In genomic region chr11:128630367-128631230, GRCh38 we compare ENCODE assay signal across 8 cellular contexts. TPM values are rescaled to one million over a fixed set of nuclear protein-coding genes. Genes with fewer than 3 reads are reported as not detected.
A peak's percentile ranks its signal among the peaks of the same experiment; 100 is the strongest.
DNase-seq lines count a peak whose midpoint lies in the region; ATAC-seq, FAIRE-seq and TF ChIP-seq lines count a peak whose summit lies in the region.

No MANE protein-coding gene starts in this region.

- H3K27me3 ChIP-seq in GM23248 (replicated peaks; ENCODE audit: insufficient read depth) (no peaks in the 10 kb centered on the region), SK-N-SH (ENCODE audit: insufficient read depth) (no peaks in the 10 kb centered on the region), prostate gland (replicated peaks; ENCODE audit: insufficient read depth) (no peaks in the 10 kb centered on the region)

- ATAC-seq in Right ventricle myocardium inferior, result peak; percentile 95

- peaks cover 69% of the 10 kb centered on the region for H3K4me1 Mint-ChIP-seq in activated naive CD4-positive, alpha-beta T cell treated with anti-CD3 and anti-CD28 coated beads, Interleukin-2, amount 50 U/mL, for 24 hours

- no peak for TF ChIP-seq POLR2A in prostate gland (IDR thresholded peaks at IDR 0.05)

- H3K4me3 ChIP-seq in GM23248, result peak overlapping the region; percentile 24; the same call in 1 of the 2 replicates
- no peak overlapping the region for H3K4me3 ChIP-seq in LNCaP clone FGC (ENCODE audit: low read depth, low read length)
- peak overlapping the region in 1 of 2 experiments; percentile 50; a peak in 1 of 4 replicates for H3K4me3 ChIP-seq in SK-N-SH (ENCODE audit: low read depth in 2 of 2, low read length in 1 of 2)
- no peak overlapping the region for H3K4me3 ChIP-seq in prostate gland

- POLR2A ChIA-PET in SK-N-SH (lab: Yijun Ruan, JAX), result interaction anchor here (1.0 kb wide), 1 partner anchor 385 kb away, joined by 3 read pairs; no protein-coding TSS in a partner anchor

- CTCF ChIA-PET in SK-N-SH (lab: Yijun Ruan, JAX), result interaction anchor here (0.6 to 7.2 kb wide), 51 partner anchors 9 to 601 kb away, joined by 3 to 209 read pairs (median 4); no protein-coding TSS in a partner anchor

- no peaks in the 10 kb centered on the region for H4K20me1 ChIP-seq in GM23248 (ENCODE audit: insufficient read depth)
- H4K20me1 ChIP-seq in SK-N-SH (ENCODE audit: insufficient read depth), result no peaks in the 10 kb centered on the region

- H2AFZ ChIP-seq in GM23248 (peak overlapping the region; percentile 74), SK-N-SH (ENCODE audit: low read depth) (peak overlapping the region; percentile 59)

- no peaks in the 10 kb centered on the region for H3K79me2 ChIP-seq in GM23248 (ENCODE audit: insufficient read depth)
- H3K79me2 ChIP-seq in SK-N-SH (ENCODE audit: insufficient read depth), result no peaks in the 10 kb centered on the region

- 33 to 36% methylated on average over 12 of the region's 12 CpGs for WGBS in GM23248 (ENCODE audit: low coverage in 1 of 2, low lambda C conversion rate in 2 of 2, missing lambda C conversion rate in 2 of 2), 2 experiments
- whole genome bisulfite sequencing in SK-N-SH (ENCODE audit: low lambda C conversion rate), result 42% methylated on average over 12 of the region's 12 CpGs
- WGBS in prostate gland, result 49% methylated on average over 12 of the region's 12 CpGs

- H3K9me2 ChIP-seq in GM23248 (ENCODE audit: insufficient read depth), result no peaks in the 10 kb centered on the region
- H3K9me2 ChIP-seq in SK-N-SH, result no peaks in the 10 kb centered on the region

- no peaks in the 10 kb centered on the region for H3K27me3 Mint-ChIP-seq in activated naive CD4-positive, alpha-beta T cell treated with anti-CD3 and anti-CD28 coated beads, Interleukin-2, amount 50 U/mL, for 24 hours

- peak overlapping the region; percentile 96 for H3K27ac Mint-ChIP-seq in activated naive CD4-positive, alpha-beta T cell treated with anti-CD3 and anti-CD28 coated beads, Interleukin-2, amount 50 U/mL, for 24 hours

- no peaks in the 10 kb centered on the region for H3K36me3 Mint-ChIP-seq in activated naive CD4-positive, alpha-beta T cell treated with anti-CD3 and anti-CD28 coated beads, Interleukin-2, amount 50 U/mL, for 24 hours

- in situ Hi-C loops in GM23248 (cut with MboI), result loop anchor here (5.0 to 25.0 kb wide), 4 partner anchors 194 to 593 kb away; no protein-coding TSS in a partner anchor

- H3K4me3 Mint-ChIP-seq in activated naive CD4-positive, alpha-beta T cell treated with anti-CD3 and anti-CD28 coated beads, Interleukin-2, amount 50 U/mL, for 24 hours, result peak overlapping the region; percentile 84

- no peak for TF ChIP-seq EP300 in SK-N-SH (IDR thresholded peaks at IDR 0.05; ENCODE audit: borderline replicate concordance in 1 of 2, low read depth in 1 of 2, low read length in 1 of 2)

- no peaks in the 10 kb centered on the region for H3K9me3 ChIP-seq in GM23248 (ENCODE audit: low read depth)
- H3K9me3 ChIP-seq in SK-N-SH, result no peaks in the 10 kb centered on the region
- H3K9me3 ChIP-seq in prostate gland, result no peaks in the 10 kb centered on the region

- H3K9me3 Mint-ChIP-seq in activated naive CD4-positive, alpha-beta T cell treated with anti-CD3 and anti-CD28 coated beads, Interleukin-2, amount 50 U/mL, for 24 hours, result no peaks in the 10 kb centered on the region

- peaks cover 16% of the 10 kb centered on the region; the same call in 1 of the 2 replicates for H3K4me1 ChIP-seq in GM23248 (ENCODE audit: insufficient read depth)
- peaks cover 0 to 14% of the 10 kb centered on the region in 2 experiments; a peak in 2 of 4 replicates for H3K4me1 ChIP-seq in SK-N-SH (ENCODE audit: control insufficient read depth in 1 of 2, insufficient read depth in 2 of 2, low read depth in 1 of 2, low read length in 1 of 2)
- H3K4me1 ChIP-seq in prostate gland (replicated peaks), result no peaks in the 10 kb centered on the region

- H3K36me3 ChIP-seq in GM23248 (ENCODE audit: low read depth) (no peaks in the 10 kb centered on the region), SK-N-SH (replicated peaks in 1 of 2; ENCODE audit: control insufficient read depth in 1 of 2, insufficient read depth in 2 of 2, low read length in 1 of 2) (no peaks in the 10 kb centered on the region), prostate gland (no peaks in the 10 kb centered on the region)

- peak; percentile 98 for TF ChIP-seq RAD21 in SK-N-SH (IDR thresholded peaks at IDR 0.05; ENCODE audit: low read length)

- H3K9ac ChIP-seq in GM23248 (peak overlapping the region; percentile 66), SK-N-SH (peak overlapping the region; percentile 47; the same call in 1 of the 2 replicates)

- DNase-seq in EH (ENCODE audit: low read depth) (peak; percentile 86), GM23248 (peak; percentile 83), LNCaP clone FGC (ENCODE audit: low read depth) (peak; percentile 30), SK-N-SH (peak; percentile 83), Right ventricle myocardium inferior (ENCODE audit: missing footprints) (peak; percentile 93), prostate gland (ENCODE audit: low spot score) (peak; percentile 69), urothelium cell line (ENCODE audit: low spot score) (peak; percentile 65)

- no peaks in the 10 kb centered on the region for H3F3A ChIP-seq in GM23248 (ENCODE audit: insufficient read depth)
- no peaks in the 10 kb centered on the region for H3F3A ChIP-seq in SK-N-SH (replicated peaks; ENCODE audit: insufficient read depth)

- peak overlapping the region; percentile 71 for H3K4me2 ChIP-seq in GM23248 (ENCODE audit: unreplicated experiment)
- H3K4me2 ChIP-seq in SK-N-SH, result peak overlapping the region; percentile 36; the same call in 1 of the 2 replicates

- intact Hi-C loops in Right ventricle myocardium inferior (cut with DNase I), result loop anchor here (1.0 to 10.0 kb wide), 5 partner anchors 202 to 596 kb away; no protein-coding TSS in a partner anchor
- intact Hi-C loops in prostate gland (cut with DNase I), result loop anchor here (5.0 kb wide), 1 partner anchor 458 kb away; no protein-coding TSS in a partner anchor

- H3K27ac ChIP-seq in GM23248, result no peak overlapping the region
- H3K27ac ChIP-seq in SK-N-SH (ENCODE audit: low read depth in 2 of 2, low read length in 1 of 2), result peak overlapping the region; percentile 27 to 50; a peak in 2 of 4 replicates
- H3K27ac ChIP-seq in prostate gland, result no peak overlapping the region

- FAIRE-seq in urothelium cell line (lab: Jason Lieb, UNC), result no peak

- TF ChIP-seq CTCF in LNCaP clone FGC (IDR thresholded peaks at IDR 0.05; ENCODE audit: control insufficient read depth, extremely low read depth, insufficient read depth), result peak; percentile 89
- TF ChIP-seq CTCF in SK-N-SH (IDR thresholded peaks at IDR 0.05), result peak; percentile 97
- peak; percentile 80 to 93 (median 89) for TF ChIP-seq CTCF in prostate gland (IDR thresholded peaks at IDR 0.05)

TF ChIP-seq in SK-N-SH, 30 proteins besides CTCF, POLR2A, EP300 and RAD21:
- TF ChIP-seq SMC3 (IDR thresholded peaks at IDR 0.05; ENCODE audit: low read depth, low read length) (peak; percentile 98), JUND (IDR thresholded peaks at IDR 0.05) (no peak)

RNA-seq across cellular contexts. Expression of gene ETS1, which starts 43.2 kb away (rescaled TPM):
- 58.6 and 61.0 TPM in 2 replicates for total RNA-seq in GM23248 (2014; rRNA removed; shearing (Covaris generic))
- polyA plus RNA-seq in GM23248 (2016; fragmentation: Nextera tagmentation; extraction: Ambion mirVana) (18.4 and 19.9 TPM in 2 replicates), SK-N-SH (2012; rRNA removed) (14.5 and 17.4 TPM in 2 replicates)
- 14.8 and 15.5 TPM in 2 replicates for polyA plus RNA-seq in SK-N-SH (2012; cell fraction: cytosol; rRNA removed)
- 11.9 and 17.6 TPM in 2 replicates for polyA plus RNA-seq in SK-N-SH (2012; cell fraction: nucleus; rRNA removed)
- total RNA-seq in Right ventricle myocardium inferior (53.2 TPM), prostate gland (10 to 100 TPM; 15.2 to 30.0 TPM)

Comparison
In these comparisons a context has a peak if more than half of its experiments do, and no peak if none do; other contexts are left out.
1. DNase-seq: peak in every context shown above with its lines; median percentile 93 in Right ventricle myocardium inferior; 86 in EH; 83 in GM23248; 83 in SK-N-SH; 69 in prostate gland; 65 in urothelium cell line; 30 in LNCaP clone FGC.
2. H3K27ac ChIP-seq: peak in SK-N-SH (2 of 2); none in GM23248 (single experiment) and prostate gland (0 of 2).
3. Peak in every context shown above with its lines, with median percentiles within 50 percentile points of each other: CTCF ChIP-seq.